Comparison of ENCODE assay signal across 2 cellular contexts in the genomic region with DNA sequence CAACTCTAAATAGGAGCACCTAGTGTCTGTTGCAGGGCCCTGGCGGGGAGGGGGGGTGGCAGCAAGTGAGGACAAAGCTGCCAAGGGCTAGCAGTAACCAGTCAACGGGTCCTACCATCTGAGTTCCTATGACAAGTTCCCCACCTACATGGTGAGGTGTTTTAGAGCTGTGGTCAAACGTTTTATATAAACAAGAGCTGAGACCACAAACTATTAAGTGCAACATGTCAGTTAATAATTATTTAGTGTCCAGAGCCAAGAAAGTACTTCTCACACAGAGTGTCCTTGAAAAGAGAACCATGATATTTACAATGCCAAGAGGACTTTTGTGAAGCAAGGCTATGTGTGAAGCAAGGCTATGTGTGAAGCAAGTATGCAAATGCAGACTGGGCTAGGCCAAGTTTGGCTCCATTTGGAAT.
TF ChIP-seq lines count a peak whose summit lies in the region.

No MANE protein-coding gene starts in this region.

TF ChIP-seq in A549, 52 proteins besides CTCF, POLR2A, EP300 and RAD21:
- TF ChIP-seq REST (IDR thresholded peaks at IDR 0.05) (no peak), CEBPB (IDR thresholded peaks at IDR 0.05) (0 out of 4 replicates have a peak, but pooled peaks of 1 of the 2 experiments have one; percentile 8), CHD2 (IDR thresholded peaks at IDR 0.05; ENCODE audit: low read length, partially characterized antibody) (no peak), HOXB5 (CRISPR knock-in tag; IDR thresholded peaks at IDR 0.05) (no peak)

TF ChIP-seq in IMR-90, 13 proteins besides CTCF, POLR2A, EP300 and RAD21 (continued from another document):
- TF ChIP-seq ELK1 (IDR thresholded peaks at IDR 0.05; ENCODE audit: borderline replicate concordance, low read depth, low read length) (no peak), FOS (IDR thresholded peaks at IDR 0.05; ENCODE audit: low read depth, low read length) (no peak), BHLHE40 (IDR thresholded peaks at IDR 0.05; ENCODE audit: low read depth, low read length) (no peak), MAFK (IDR thresholded peaks at IDR 0.05; ENCODE audit: low read depth, low read length) (no peak)
